In genomic region chr12:94263905-94264655, GRCh38 we compare ENCODE assay signal across 1 cellular context.
A peak's percentile ranks its signal among the peaks of the same experiment; 100 is the strongest.
TF ChIP-seq lines count a peak whose summit lies in the region.

No MANE protein-coding gene starts in this region.

TF ChIP-seq in H1, 55 proteins besides CTCF, POLR2A, EP300 and RAD21 (continued from another document):
- TF ChIP-seq HDAC6 (IDR thresholded peaks at IDR 0.05; ENCODE audit: low read depth, low read length) (no peak), SIX5 (IDR thresholded peaks at IDR 0.05; ENCODE audit: low read depth, low read length) (no peak), GABPA (IDR thresholded peaks at IDR 0.05; ENCODE audit: borderline replicate concordance, insufficient read depth, low read length) (no peak), PHF8 (conservative IDR thresholded peaks at IDR 0.05; ENCODE audit: low read depth, low read length) (no peak), E2F6 (IDR thresholded peaks at IDR 0.05) (peak; percentile 95), GTF2F1 (IDR thresholded peaks at IDR 0.05; ENCODE audit: borderline replicate concordance, low read depth, low read length) (no peak), CBX8 (IDR thresholded peaks at IDR 0.05; ENCODE audit: borderline replicate concordance, low read depth, low read length) (no peak)
